Comparison of ENCODE assay signal across 9 cellular contexts in genomic region chr15:52337198-52337853, GRCh38. TPM values are rescaled to one million over a fixed set of nuclear protein-coding genes. Genes with fewer than 3 reads are reported as not detected.
DNase-seq lines count a peak whose midpoint lies in the region; ATAC-seq and TF ChIP-seq lines count a peak whose summit lies in the region.
"Had no signal": no experiment of that assay in that cellular context is flagged by ENCODE, and none has a peak within 500 bp of the region (broad histone marks: within the 10 kb centered on the region; RNA-seq: fewer than 3 reads in every experiment).

No MANE protein-coding gene starts in this region.

- no peak for TF ChIP-seq CTCF in adrenal gland (IDR thresholded peaks at IDR 0.05)
- no peak for TF ChIP-seq CTCF in vagina (IDR thresholded peaks at IDR 0.05)

- H3K4me3 ChIP-seq in adrenal gland, result no peak overlapping the region
- no peak overlapping the region for H3K4me3 ChIP-seq in vagina
- H3K4me3 ChIP-seq: BLaER1 treated with 17β-estradiol and CSF1 and Interleukin-3, amounts not matched to agents 10 nM and 100 nM had no signal

- H3K36me3 ChIP-seq in adrenal gland (replicated peaks in 1 of 2) (peaks cover 0 to 4% of the 10 kb centered on the region in 2 donors), vagina (peaks cover 0 to 12% of the 10 kb centered on the region in 2 donors)

- intact Hi-C loops in adrenal gland (cut with DNase I) (no loop called here), vagina (cut with DNase I) (no loop called here)

- H3K27me3 ChIP-seq in adrenal gland, result no peaks in the 10 kb centered on the region
- H3K27me3 ChIP-seq in vagina, result no peaks in the 10 kb centered on the region
- H3K27me3 ChIP-seq: BLaER1 treated with 17β-estradiol and CSF1 and Interleukin-3, amounts not matched to agents 10 nM and 100 nM had no signal

- H3K4me1 ChIP-seq in adrenal gland (replicated peaks in 1 of 2) (no peaks in the 10 kb centered on the region), vagina (no peaks in the 10 kb centered on the region)

- ATAC-seq in GM18498 (IDR thresholded peaks at IDR 0.05; ENCODE audit: unreplicated experiment), result no peak

- DNase-seq in A172 (ENCODE audit: low spot score) (peak; percentile 57), HS-27A (ENCODE audit: low read depth) (peak; percentile 47), astrocyte of the hippocampus (ENCODE audit: low read depth, low spot score) (peak; percentile 78), kidney glomerular epithelial cell (lab: John Stamatoyannopoulos, UW) (peak; percentile 78), adrenal gland (no peak), NCI-H446 (lab: John Stamatoyannopoulos, UW) (no peak), vagina (ENCODE audit: extremely low spot score in 2 of 2) (no peak)

- WGBS in adrenal gland, 4 donors, result 81 to 87% (median 83%) methylated on average over 5 of the region's 5 CpGs

- H3K9me3 ChIP-seq in adrenal gland (replicated peaks in 1 of 3) (no peaks in the 10 kb centered on the region), vagina (no peaks in the 10 kb centered on the region)
- H3K9me3 ChIP-seq: BLaER1 treated with 17β-estradiol and CSF1 and Interleukin-3, amounts not matched to agents 10 nM and 100 nM had no signal

- TF ChIP-seq POLR2A in adrenal gland (IDR thresholded peaks at IDR 0.05) (no peak), vagina (IDR thresholded peaks at IDR 0.05) (no peak)

- no peak overlapping the region for H3K27ac ChIP-seq in adrenal gland
- no peak overlapping the region for H3K27ac ChIP-seq in vagina
- H3K27ac ChIP-seq: BLaER1 treated with 17β-estradiol and CSF1 and Interleukin-3, amounts not matched to agents 10 nM and 100 nM had no signal

RNA-seq across cellular contexts. Expression of gene MYO5C, which starts 41.7 kb away (rescaled TPM):
- 0.88 and 2.1 TPM in 2 replicates for total RNA-seq in A172 (2014; rRNA removed; shearing (Covaris generic))
- total RNA-seq in adrenal gland, result 10 to 100 TPM in 1 of 8 donors, 1 to 10 TPM in 7; 2.1 to 10.7 (median 4.4) TPM
- 1 to 10 TPM in 2 of 3 donors, under 1 TPM in 1; 0.81 to 2.6 (median 2.1) TPM for polyA plus RNA-seq in adrenal gland
- total RNA-seq in vagina, result 10.3 TPM

Comparison
In these comparisons a context has a peak if more than half of its experiments do, and no peak if none do; other contexts are left out.
1. DNase-seq: peak in A172 (single experiment), HS-27A (single experiment), astrocyte of the hippocampus (single experiment) and kidney glomerular epithelial cell (single experiment); none in adrenal gland (0 of 7), NCI-H446 (0 of 2) and vagina (0 of 2).